8 cellular contexts compared by ENCODE assay signal in the genomic region with DNA sequence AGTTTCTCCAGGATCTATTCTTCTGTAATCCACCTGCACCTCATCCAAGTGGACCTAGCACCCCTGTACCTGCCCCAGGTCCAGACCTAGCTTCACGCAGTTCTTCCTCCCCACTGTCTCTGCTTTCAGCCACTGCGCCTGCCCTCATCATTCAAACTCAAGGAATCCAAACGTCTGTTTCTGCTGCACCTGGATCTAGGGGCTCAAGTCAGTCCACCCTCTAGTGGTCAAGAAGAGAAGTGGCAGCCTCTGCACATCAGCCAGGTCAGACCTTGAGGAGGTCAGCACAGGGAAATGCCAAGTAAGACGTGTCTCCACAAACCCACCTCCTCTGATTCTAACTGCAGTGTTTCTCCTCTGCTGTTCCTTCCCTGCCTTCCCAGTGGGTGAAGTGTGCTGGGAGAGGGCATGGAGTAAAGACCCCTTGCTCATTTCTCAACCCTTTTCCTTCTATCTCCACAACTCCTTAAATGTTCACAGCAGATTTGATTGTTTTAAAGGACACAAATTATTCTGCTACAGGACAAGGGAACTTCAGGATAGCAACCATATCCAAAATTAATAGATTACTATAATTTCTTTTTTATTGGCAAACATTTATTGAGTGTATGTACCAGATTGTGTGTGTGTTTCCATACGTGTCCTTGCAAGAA. TPM values are rescaled to one million over a fixed set of nuclear protein-coding genes. Genes with fewer than 3 reads are reported as not detected.
DNase-seq lines count a peak whose midpoint lies in the region; ATAC-seq, FAIRE-seq and TF ChIP-seq lines count a peak whose summit lies in the region.

No MANE protein-coding gene starts in this region.

- no peak overlapping the region for H3K4me3 ChIP-seq in NB4 (ENCODE audit: low read depth, low read length)
- no peak overlapping the region for H3K4me3 ChIP-seq in mammary epithelial cell (replicated peaks in 1 of 3; ENCODE audit: insufficient read depth in 1 of 3, low read depth in 2 of 3, low read length in 3 of 3)
- H3K4me3 ChIP-seq in stomach = no peak overlapping the region

- TF ChIP-seq POLR2A in NB4 (IDR thresholded peaks at IDR 0.05; ENCODE audit: extremely low read depth, insufficient read length) (no peak), stomach (IDR thresholded peaks at IDR 0.05) (no peak)

- dilution Hi-C loops in mammary epithelial cell (cut with HindIII; ENCODE audit: low sequenced_read_pairs) = no loop called here

- peak; percentile 97 for FAIRE-seq in GM18507 (lab: Jason Lieb, UNC)

- intact Hi-C loops in mammary epithelial cell (cut with micrococcal nuclease) (loop anchor here (1.0 kb wide), 1 partner anchor 265 kb away; no protein-coding TSS in a partner anchor), stomach (cut with DNase I; ENCODE audit: low total_unique reads) (no loop called here)

- H3K36me3 ChIP-seq in mammary epithelial cell (ENCODE audit: insufficient read depth, low read length) = no peaks in the 10 kb centered on the region
- H3K36me3 ChIP-seq in stomach = no peaks in the 10 kb centered on the region

- H3K9ac ChIP-seq in mammary epithelial cell (ENCODE audit: insufficient read depth, low read length) = no peak overlapping the region

- TF ChIP-seq CTCF in NB4 (IDR thresholded peaks at IDR 0.05; ENCODE audit: low read depth, low read length) = peak; percentile 93
- TF ChIP-seq CTCF in mammary epithelial cell (conservative IDR thresholded peaks at IDR 0.05 in 1 of 2, IDR thresholded peaks at IDR 0.05 in 1 of 2; ENCODE audit: extremely low read depth in 1 of 2, insufficient read depth in 1 of 2, low read depth in 1 of 2, low read length in 2 of 2) = peak; percentile 98
- peak in 5 of 7 experiments; percentile 88 to 96 (median 94) for TF ChIP-seq CTCF in stomach (IDR thresholded peaks at IDR 0.05)

- CTCF ChIA-PET in mammary epithelial cell (lab: Charles Lee; ENCODE audit: low non-redundant PET) = interaction anchor here (0.5 kb wide), 1 partner anchor 314 kb away, joined by 3 read pairs; no protein-coding TSS in a partner anchor

- peak overlapping the region; percentile 43 for H2AFZ ChIP-seq in mammary epithelial cell (ENCODE audit: low read depth, low read length)

- no peaks in the 10 kb centered on the region for H3K27me3 ChIP-seq in mammary epithelial cell (ENCODE audit: insufficient read depth, low read length)
- H3K27me3 ChIP-seq in stomach = no peaks in the 10 kb centered on the region

- H3K27ac ChIP-seq in mammary epithelial cell (ENCODE audit: insufficient read depth, low read depth, low read length) = no peak overlapping the region
- no peak overlapping the region for H3K27ac ChIP-seq in stomach

- H3K79me2 ChIP-seq in mammary epithelial cell (ENCODE audit: insufficient read depth, low read length) = no peaks in the 10 kb centered on the region

- 31% methylated on average over 5 of the region's 5 CpGs for WGBS in mammary epithelial cell (ENCODE audit: low coverage, missing lambda C conversion rate)
- WGBS in stomach, 5 donors = 22 to 26% (median 25%) methylated on average over 5 of the region's 5 CpGs

- no peak for TF ChIP-seq EP300 in stomach (IDR thresholded peaks at IDR 0.05)

- H3K4me2 ChIP-seq in mammary epithelial cell (ENCODE audit: insufficient read depth, low read depth, low read length) = no peak overlapping the region

- peak; percentile 75 for DNase-seq in AG20443 (ENCODE audit: low spot score)
- peak; percentile 29 for DNase-seq in GM18507 (ENCODE audit: extremely low spot score, insufficient read length, low read depth)
- peak; percentile 54 for DNase-seq in NB4 (ENCODE audit: low read depth)
- peak; percentile 6 to 56 for DNase-seq in SW 1271 (lab: John Stamatoyannopoulos, UW)
- peak; percentile 60 for DNase-seq in mammary epithelial cell
- DNase-seq in kidney glomerular epithelial cell (lab: John Stamatoyannopoulos, UW) = peak; percentile 44
- DNase-seq in stomach = peak; percentile 59

- BruUV-seq in mammary epithelial cell (replicated peaks; lab: Mats Ljungman, UMichigan) = no TSS peak

- H3K4me1 ChIP-seq in mammary epithelial cell (ENCODE audit: insufficient read depth, low read length) (peaks cover 15% of the 10 kb centered on the region), stomach (peaks cover 0 to 18% (median 9%) of the 10 kb centered on the region in 4 donors)

- H4K20me1 ChIP-seq in mammary epithelial cell (ENCODE audit: insufficient read depth, low read length) = no peaks in the 10 kb centered on the region

- no peaks in the 10 kb centered on the region for H3K9me3 ChIP-seq in mammary epithelial cell (replicated peaks; ENCODE audit: insufficient read depth, low read length)
- H3K9me3 ChIP-seq in stomach = no peaks in the 10 kb centered on the region

- in situ Hi-C loops in mammary epithelial cell (cut with MboI; ENCODE audit: low sequenced_read_pairs in 2 of 2) = no loop called here

- ATAC-seq in HG02763 (IDR thresholded peaks at IDR 0.05; ENCODE audit: unreplicated experiment) = peak; percentile 95

RNA-seq across cellular contexts. Expression of gene RNF152, which starts 8.7 kb away (rescaled TPM):
- total RNA-seq in mammary epithelial cell = 10 to 100 TPM; 27.3 to 51.3 TPM
- 14.0 TPM for polyA plus RNA-seq in mammary epithelial cell
- 30.8 TPM for polyA minus RNA-seq in mammary epithelial cell
- 10 to 100 TPM; 15.2 to 99.9 (median 55.2) TPM for total RNA-seq in stomach
- 1 to 10 TPM; 1.4 to 7.3 (median 6.4) TPM for polyA plus RNA-seq in stomach
